ENCODE assay signal across 19 cellular contexts in genomic region chr22:46308283-46308988, GRCh38. TPM values are rescaled to one million over a fixed set of nuclear protein-coding genes. Genes with fewer than 3 reads are reported as not detected.
DNase-seq lines count a peak whose midpoint lies in the region; ATAC-seq, FAIRE-seq and TF ChIP-seq lines count a peak whose summit lies in the region.
"Had no signal": no experiment of that assay in that cellular context is flagged by ENCODE, and none has a peak within 500 bp of the region (broad histone marks: within the 10 kb centered on the region; RNA-seq: fewer than 3 reads in every experiment).

No MANE protein-coding gene starts in this region.

- H3K36me3 ChIP-seq in right atrium auricular region (no peaks in the 10 kb centered on the region), K562 (ENCODE audit: control insufficient read depth, insufficient read depth, low read length) (peaks cover 31% of the 10 kb centered on the region; the same call in 1 of the 3 replicates), mesenchymal stem cell (ENCODE audit: control insufficient read depth in 1 of 2, insufficient read depth in 2 of 2, low read depth in 1 of 2, low read length in 2 of 2) (peaks cover 0 to 8% of the 10 kb centered on the region in 2 experiments)

- no peak for TF ChIP-seq RAD21 in K562 (CRISPR knock-in tag; conservative IDR thresholded peaks at IDR 0.05 in 1 of 2, IDR thresholded peaks at IDR 0.05 in 1 of 2)

- CTCF ChIA-PET in K562 (lab: Yijun Ruan, JAX; ENCODE audit: low intra/inter-chr PET ratio), result interaction anchor here (0.6 kb wide), 1 partner anchor 34 kb away, joined by 4 read pairs; no protein-coding TSS in a partner anchor

- no peak overlapping the region for H2BK5ac ChIP-seq in mesenchymal stem cell (ENCODE audit: low read depth, low read length, poor library complexity, severe bottlenecking)

- TF ChIP-seq POLR2A in K562 (conservative IDR thresholded peaks at IDR 0.05), result no peak

- H3K4me2 ChIP-seq in K562 (ENCODE audit: insufficient read depth, low read length) (no peak overlapping the region), mesenchymal stem cell (ENCODE audit: low read length, poor library complexity, severe bottlenecking) (no peak overlapping the region)

- H3K27ac ChIP-seq in right atrium auricular region, result no peak overlapping the region
- H3K27ac ChIP-seq in K562 (ENCODE audit: extremely low read depth, low read depth, low read length), result no peak overlapping the region
- H3K27ac ChIP-seq in mesenchymal stem cell (ENCODE audit: low read length, poor library complexity, severe bottlenecking), result no peak overlapping the region
- H3K27ac ChIP-seq: SJCRH30 had no signal

- TSS peak; percentile 38 for BruUV-seq in K562 (replicated peaks; lab: Mats Ljungman, UMichigan)

- H3K23ac ChIP-seq in mesenchymal stem cell (ENCODE audit: low read length in 2 of 2), result no peak overlapping the region

- H3K9me3 ChIP-seq in right atrium auricular region (no peaks in the 10 kb centered on the region), K562 (replicated peaks; ENCODE audit: control insufficient read depth, insufficient read depth, low read depth, low read length) (no peaks in the 10 kb centered on the region), mesenchymal stem cell (ENCODE audit: control insufficient read depth, low read length) (no peaks in the 10 kb centered on the region)
- H3K9me3 ChIP-seq: SJCRH30 had no signal

- H2AK5ac ChIP-seq in mesenchymal stem cell (ENCODE audit: low read length, severe bottlenecking), result no peak overlapping the region

- H3K79me1 ChIP-seq in mesenchymal stem cell (replicated peaks; ENCODE audit: low read length, poor library complexity, severe bottlenecking), result peaks cover 26% of the 10 kb centered on the region

- H3K4me1 ChIP-seq in right atrium auricular region (peaks cover 0 to 14% of the 10 kb centered on the region in 2 donors), K562 (replicated peaks in 1 of 2; ENCODE audit: control insufficient read depth in 2 of 2, insufficient read depth in 2 of 2, low read length in 2 of 2) (peaks cover 6 to 7% of the 10 kb centered on the region in 2 experiments; a peak in 3 of 5 replicates), mesenchymal stem cell (ENCODE audit: control insufficient read depth, insufficient read depth, low read depth, low read length) (peaks cover 5% of the 10 kb centered on the region)
- H3K4me1 ChIP-seq: SJCRH30 had no signal

- in situ Hi-C loops in K562 (cut with MboI), result loop anchor here (25.0 kb wide), 1 partner anchor 296 kb away; no protein-coding TSS in a partner anchor

- intact Hi-C loops in left ventricle myocardium superior (cut with micrococcal nuclease) (no loop called here), K562 (cut with micrococcal nuclease) (no loop called here)

- H3K9me1 ChIP-seq in K562 (ENCODE audit: control insufficient read depth, insufficient read depth, low read length), result no peaks in the 10 kb centered on the region

- FAIRE-seq in K562 (lab: Jason Lieb, UNC) (no peak), frontal cortex (lab: Jason Lieb, UNC) (no peak)
- FAIRE-seq: A204.1, H1 had no signal

- no peak overlapping the region for H2BK12ac ChIP-seq in mesenchymal stem cell (ENCODE audit: low read length in 2 of 2)

- H2AFZ ChIP-seq in K562 (ENCODE audit: low read depth, low read length) (no peak overlapping the region), mesenchymal stem cell (ENCODE audit: low read depth, low read length) (no peak overlapping the region)

- H4K20me1 ChIP-seq in K562 (replicated peaks; ENCODE audit: control insufficient read depth, insufficient read depth, low read length), result no peaks in the 10 kb centered on the region

- peak; percentile 26 for ATAC-seq in left ventricle myocardium superior
- ATAC-seq in K562, result no peak

- H4K91ac ChIP-seq in mesenchymal stem cell (ENCODE audit: low read length), result no peak overlapping the region

- no peak overlapping the region for H3K14ac ChIP-seq in mesenchymal stem cell (ENCODE audit: low read length in 2 of 2)

- H3K4me3 ChIP-seq in right atrium auricular region, result no peak overlapping the region
- H3K4me3 ChIP-seq in K562, result no peak overlapping the region
- H3K4me3 ChIP-seq in mesenchymal stem cell (ENCODE audit: insufficient read depth in 1 of 2, low read depth in 1 of 2, low read length in 2 of 2), result no peak overlapping the region
- H3K4me3 ChIP-seq: SJCRH30 had no signal

- peaks cover 24% of the 10 kb centered on the region for H3K79me2 ChIP-seq in K562 (ENCODE audit: control insufficient read depth, insufficient read depth, low read length)

- TF ChIP-seq EP300 in K562 (IDR thresholded peaks at IDR 0.05; ENCODE audit: low read length), result no peak

- H2BK15ac ChIP-seq in mesenchymal stem cell (ENCODE audit: low read depth, poor library complexity, severe bottlenecking), result no peak overlapping the region

- DNase-seq in left ventricle myocardium superior (peak; percentile 26), right atrium auricular region (ENCODE audit: low spot score) (no peak), K562 (ENCODE audit: extremely low read depth in 1 of 4, low spot score in 3 of 4) (no peak), mesenchymal stem cell (no peak), CD1c-positive myeloid dendritic cell (ENCODE audit: extremely low spot score) (no peak), NCI-H748 (lab: John Stamatoyannopoulos, UW; ENCODE audit: unreplicated experiment) (no peak), SHP77 treated with DMSO at 0.1 percent for 48 hours (lab: John Stamatoyannopoulos, UW) (no peak), frontal cortex (ENCODE audit: low spot score in 2 of 2) (no peak)
- DNase-seq: C1 segment of cervical spinal cord, IMR-90, Kasumi-1, NCI-H1105, NCI-H1694, NCI-H345, NCI-H526, RPMI8226, SJCRH30 had no signal

- no peak overlapping the region for H2BK120ac ChIP-seq in mesenchymal stem cell (ENCODE audit: low read depth, low read length)

- no peak overlapping the region for H3K18ac ChIP-seq in mesenchymal stem cell (ENCODE audit: low read depth in 1 of 2, low read length in 2 of 2)

- H3K9ac ChIP-seq in K562 (ENCODE audit: insufficient read depth in 1 of 2, low read depth in 2 of 2, low read length in 2 of 2), result no peak overlapping the region
- H3K9ac ChIP-seq in mesenchymal stem cell (ENCODE audit: low read length), result no peak overlapping the region

- H3K27me3 ChIP-seq in right atrium auricular region, result no peaks in the 10 kb centered on the region
- H3K27me3 ChIP-seq in K562 (ENCODE audit: control insufficient read depth in 2 of 2, insufficient read depth in 2 of 2, low read length in 2 of 2), result no peaks in the 10 kb centered on the region
- no peaks in the 10 kb centered on the region for H3K27me3 ChIP-seq in mesenchymal stem cell (ENCODE audit: control insufficient read depth in 1 of 2, insufficient read depth in 1 of 2, low read length in 2 of 2)
- H3K27me3 ChIP-seq: SJCRH30 had no signal

- peak overlapping the region; percentile 43 for H4K8ac ChIP-seq in mesenchymal stem cell (ENCODE audit: low read length)

- POLR2A ChIA-PET in K562 (lab: Yijun Ruan, JAX), result interaction anchor here (0.8 to 1.5 kb wide), 2 partner anchors 13 to 138 kb away, joined by 3 to 4 read pairs; no protein-coding TSS in a partner anchor

- TF ChIP-seq CTCF in right atrium auricular region (IDR thresholded peaks at IDR 0.05), result no peak
- no peak for TF ChIP-seq CTCF in K562 (IDR thresholded peaks at IDR 0.05 in 2 of 3, conservative IDR thresholded peaks at IDR 0.05 in 1 of 3; ENCODE audit: insufficient read depth in 2 of 3, low read depth in 1 of 3, low read length in 3 of 3)

- WGBS in K562 (ENCODE audit: insufficient coverage, low coverage, missing lambda C conversion rate), result 98% methylated on average over 13 of the region's 23 CpGs
- 95% methylated on average over 21 of the region's 23 CpGs for WGBS in mesenchymal stem cell

- no peak overlapping the region for H3K4ac ChIP-seq in mesenchymal stem cell (ENCODE audit: low read depth in 1 of 2, low read length in 2 of 2)

RNA-seq across cellular contexts. Expression of gene GTSE1, which starts 11.8 kb away (rescaled TPM):
- total RNA-seq in left ventricle myocardium superior (0.45 TPM), right atrium auricular region (under 1 TPM; 0.16 to 0.63 TPM), K562 (2014; rRNA removed) (12.6 and 15.1 TPM in 2 replicates), K562 (2014; rRNA removed; fragmentation: Illumina TruSeq; extraction: Trizol) (7.8 and 8.6 TPM in 2 replicates), K562 (2015; rRNA removed; fragmentation: Illumina TruSeq; extraction: Trizol) (12.8 and 14.8 TPM in 2 replicates), K562 (2021) (20.5 and 22.5 TPM in 2 replicates), frontal cortex (1.6 TPM)
- total RNA-seq in K562 (2011; cell fraction: chromatin; rRNA removed; ENCODE audit: low replicate concordance), result 29.5 and 46.4 TPM in 2 replicates
- 24.9 and 26.0 TPM in 2 replicates for total RNA-seq in K562 (2011; cell fraction: nucleolus; rRNA removed)
- 25.7 and 26.0 TPM in 2 replicates for total RNA-seq in K562 (2011; cell fraction: nucleoplasm; rRNA removed)
- polyA plus RNA-seq in K562 (2011; rRNA removed) (12.9 and 13.9 TPM in 2 replicates), K562 (2014; fragmentation: Illumina TruSeq; extraction: Trizol) (17.2 and 18.0 TPM in 2 replicates), K562 (2014; fragmentation: Nextera tagmentation; extraction: Ambion mirVana) (1 to 10 TPM; 2.5 to 3.5 TPM), K562 (2014; rRNA removed) (16.6 and 19.6 TPM in 2 replicates)
- 13.1 and 14.9 TPM in 2 replicates for polyA plus RNA-seq in K562 (2011; cell fraction: cytosol; rRNA removed)
- 16.7 and 24.3 TPM in 2 replicates for polyA plus RNA-seq in K562 (2011; cell fraction: nucleus; rRNA removed)
- polyA plus RNA-seq in K562 (2012), result 15.6 and 22.6 TPM in 2 replicates
- 6.6 and 6.7 TPM in 2 replicates for polyA minus RNA-seq in K562 (2011; rRNA and poly(A)+ RNA removed)
- polyA minus RNA-seq in K562 (2011; cell fraction: cytosol; rRNA and poly(A)+ RNA removed), result 7.7 and 11.9 TPM in 2 replicates
- 8.8 and 11.9 TPM in 2 replicates for polyA minus RNA-seq in K562 (2011; cell fraction: nucleus; rRNA and poly(A)+ RNA removed)
- 3.9 TPM for polyA plus RNA-seq in mesenchymal stem cell (2013, experiment 1 of 2)
- polyA plus RNA-seq in mesenchymal stem cell (2013, experiment 2 of 2), result 3.8 TPM

RNA-seq across cellular contexts. Expression of gene TRMU, which starts 27.1 kb away (rescaled TPM):
- total RNA-seq in left ventricle myocardium superior (44.0 TPM), right atrium auricular region (10 to 100 TPM; 22.2 to 22.4 TPM), K562 (2014; rRNA removed) (47.2 and 52.2 TPM in 2 replicates), K562 (2014; rRNA removed; fragmentation: Illumina TruSeq; extraction: Trizol) (28.6 and 28.8 TPM in 2 replicates), K562 (2015; rRNA removed; fragmentation: Illumina TruSeq; extraction: Trizol) (38.2 and 38.7 TPM in 2 replicates), K562 (2021) (46.0 and 47.2 TPM in 2 replicates), frontal cortex (17.5 TPM)
- 143 and 244 TPM in 2 replicates for total RNA-seq in K562 (2011; cell fraction: chromatin; rRNA removed; ENCODE audit: low replicate concordance)
- total RNA-seq in K562 (2011; cell fraction: nucleolus; rRNA removed), result 146 and 197 TPM in 2 replicates
- total RNA-seq in K562 (2011; cell fraction: nucleoplasm; rRNA removed), result 117 and 144 TPM in 2 replicates
- polyA plus RNA-seq in K562 (2011; rRNA removed) (35.3 and 36.7 TPM in 2 replicates), K562 (2014; fragmentation: Illumina TruSeq; extraction: Trizol) (33.3 and 36.3 TPM in 2 replicates), K562 (2014; fragmentation: Nextera tagmentation; extraction: Ambion mirVana) (1 to 10 TPM; 2.3 to 3.7 TPM), K562 (2014; rRNA removed) (49.9 and 54.1 TPM in 2 replicates)
- 28.7 and 36.3 TPM in 2 replicates for polyA plus RNA-seq in K562 (2011; cell fraction: cytosol; rRNA removed)
- 224 and 236 TPM in 2 replicates for polyA plus RNA-seq in K562 (2011; cell fraction: nucleus; rRNA removed)
- polyA plus RNA-seq in K562 (2012), result 31.9 and 36.3 TPM in 2 replicates
- 24.6 and 28.1 TPM in 2 replicates for polyA minus RNA-seq in K562 (2011; rRNA and poly(A)+ RNA removed)
- polyA minus RNA-seq in K562 (2011; cell fraction: cytosol; rRNA and poly(A)+ RNA removed), result 11.9 and 14.3 TPM in 2 replicates
- polyA minus RNA-seq in K562 (2011; cell fraction: nucleus; rRNA and poly(A)+ RNA removed), result 113 and 153 TPM in 2 replicates
- polyA plus RNA-seq in mesenchymal stem cell (2013, experiment 1 of 2), result 15.7 TPM
- polyA plus RNA-seq in mesenchymal stem cell (2013, experiment 2 of 2), result 15.2 TPM

RNA-seq across cellular contexts. Expression of gene TTC38, which starts 40.6 kb away (rescaled TPM):
- 24.0 TPM for total RNA-seq in left ventricle myocardium superior
- 10 to 100 TPM; 22.6 to 41.7 TPM for total RNA-seq in right atrium auricular region
- total RNA-seq in K562 (2011; cell fraction: chromatin; rRNA removed; ENCODE audit: low replicate concordance), result 44.5 and 81.7 TPM in 2 replicates
- total RNA-seq in K562 (2011; cell fraction: nucleolus; rRNA removed), result 45.4 and 50.8 TPM in 2 replicates
- total RNA-seq in K562 (2011; cell fraction: nucleoplasm; rRNA removed), result 39.4 and 44.0 TPM in 2 replicates
- total RNA-seq in K562 (2014; rRNA removed), result 18.1 and 27.6 TPM in 2 replicates
- 12.5 and 14.4 TPM in 2 replicates for total RNA-seq in K562 (2014; rRNA removed; fragmentation: Illumina TruSeq; extraction: Trizol)
- 18.2 and 22.2 TPM in 2 replicates for total RNA-seq in K562 (2015; rRNA removed; fragmentation: Illumina TruSeq; extraction: Trizol)
- total RNA-seq in K562 (2021), result 23.0 and 28.4 TPM in 2 replicates
- 21.4 and 38.9 TPM in 2 replicates for polyA plus RNA-seq in K562 (2011; rRNA removed)
- 32.9 and 33.8 TPM in 2 replicates for polyA plus RNA-seq in K562 (2011; cell fraction: cytosol; rRNA removed)
- polyA plus RNA-seq in K562 (2011; cell fraction: nucleus; rRNA removed), result 55.5 and 90.2 TPM in 2 replicates
- 13.8 and 18.0 TPM in 2 replicates for polyA plus RNA-seq in K562 (2012)
- 16.9 and 17.9 TPM in 2 replicates for polyA plus RNA-seq in K562 (2014; fragmentation: Illumina TruSeq; extraction: Trizol)
- 1 to 10 TPM in 1 of 2 experiments, under 1 TPM in 1; 0.84 to 2.5 TPM for polyA plus RNA-seq in K562 (2014; fragmentation: Nextera tagmentation; extraction: Ambion mirVana)
- 13.9 and 20.3 TPM in 2 replicates for polyA plus RNA-seq in K562 (2014; rRNA removed)
- polyA minus RNA-seq in K562 (2011; rRNA and poly(A)+ RNA removed), result 22.3 and 22.8 TPM in 2 replicates
- polyA minus RNA-seq in K562 (2011; cell fraction: cytosol; rRNA and poly(A)+ RNA removed), result 16.7 and 34.3 TPM in 2 replicates
- polyA minus RNA-seq in K562 (2011; cell fraction: nucleus; rRNA and poly(A)+ RNA removed), result 19.3 and 27.3 TPM in 2 replicates
- polyA plus RNA-seq in mesenchymal stem cell (2013, experiment 1 of 2), result 14.3 TPM
- 14.1 TPM for polyA plus RNA-seq in mesenchymal stem cell (2013, experiment 2 of 2)
- total RNA-seq in frontal cortex, result 6.5 TPM

RNA-seq across cellular contexts. Expression of gene PKDREJ, which starts 45.3 kb away (rescaled TPM):
- total RNA-seq in left ventricle myocardium superior (not detected), right atrium auricular region (under 1 TPM; 0.04 to 0.07 TPM), K562 (2014; rRNA removed) (not detected in 2 replicates), K562 (2014; rRNA removed; fragmentation: Illumina TruSeq; extraction: Trizol) (not detected in 2 replicates), K562 (2015; rRNA removed; fragmentation: Illumina TruSeq; extraction: Trizol) (not detected in 2 replicates), K562 (2021) (not detected in 2 replicates), frontal cortex (under 0.01 TPM)
- 0.05 TPM in 1 of 2 replicates, not detected in the other for total RNA-seq in K562 (2011; cell fraction: chromatin; rRNA removed; ENCODE audit: low replicate concordance)
- total RNA-seq in K562 (2011; cell fraction: nucleolus; rRNA removed), result not detected in 2 replicates
- total RNA-seq in K562 (2011; cell fraction: nucleoplasm; rRNA removed), result not detected in 2 replicates
- polyA plus RNA-seq in K562 (2011; rRNA removed) (not detected in 2 replicates), K562 (2014; fragmentation: Illumina TruSeq; extraction: Trizol) (not detected in 2 replicates), K562 (2014; fragmentation: Nextera tagmentation; extraction: Ambion mirVana) (under 1 TPM in 1 of 2 experiments, not detected in 1; 0.03 TPM), K562 (2014; rRNA removed) (not detected in 2 replicates)
- polyA plus RNA-seq in K562 (2011; cell fraction: cytosol; rRNA removed), result not detected in 2 replicates
- polyA plus RNA-seq in K562 (2011; cell fraction: nucleus; rRNA removed), result 0.01 TPM in 1 of 2 replicates, not detected in the other
- 0.18 and 0.47 TPM in 2 replicates for polyA plus RNA-seq in K562 (2012)
- polyA minus RNA-seq in K562 (2011; rRNA and poly(A)+ RNA removed), result not detected in 2 replicates
- not detected in 2 replicates for polyA minus RNA-seq in K562 (2011; cell fraction: cytosol; rRNA and poly(A)+ RNA removed)
- polyA minus RNA-seq in K562 (2011; cell fraction: nucleus; rRNA and poly(A)+ RNA removed), result not detected in 2 replicates
- under 0.01 TPM for polyA plus RNA-seq in mesenchymal stem cell (2013, experiment 1 of 2)
- under 0.01 TPM for polyA plus RNA-seq in mesenchymal stem cell (2013, experiment 2 of 2)
- total RNA-seq: IMR-90 had no signal

RNA-seq across cellular contexts. Expression of gene CDPF1, which starts 58.3 kb away (rescaled TPM):
- total RNA-seq in left ventricle myocardium superior (6.2 TPM), right atrium auricular region (10 to 100 TPM in 1 of 2 donors, 1 to 10 TPM in 1; 9.7 to 11.9 TPM), K562 (2014; rRNA removed) (14.5 and 18.8 TPM in 2 replicates), K562 (2014; rRNA removed; fragmentation: Illumina TruSeq; extraction: Trizol) (4.6 and 4.9 TPM in 2 replicates), K562 (2015; rRNA removed; fragmentation: Illumina TruSeq; extraction: Trizol) (6.1 and 7.0 TPM in 2 replicates), K562 (2021) (10.2 and 11.1 TPM in 2 replicates), frontal cortex (9.0 TPM)
- total RNA-seq in K562 (2011; cell fraction: chromatin; rRNA removed; ENCODE audit: low replicate concordance), result 5.4 and 14.5 TPM in 2 replicates
- total RNA-seq in K562 (2011; cell fraction: nucleolus; rRNA removed), result 12.8 and 13.5 TPM in 2 replicates
- 7.3 and 10.5 TPM in 2 replicates for total RNA-seq in K562 (2011; cell fraction: nucleoplasm; rRNA removed)
- polyA plus RNA-seq in K562 (2011; rRNA removed) (9.1 and 13.4 TPM in 2 replicates), K562 (2014; fragmentation: Illumina TruSeq; extraction: Trizol) (10.6 and 11.5 TPM in 2 replicates), K562 (2014; fragmentation: Nextera tagmentation; extraction: Ambion mirVana) (1 to 10 TPM in 1 of 2 experiments, under 1 TPM in 1; 0.84 to 3.2 TPM), K562 (2014; rRNA removed) (19.2 and 19.5 TPM in 2 replicates)
- polyA plus RNA-seq in K562 (2011; cell fraction: cytosol; rRNA removed), result 12.6 and 16.5 TPM in 2 replicates
- polyA plus RNA-seq in K562 (2011; cell fraction: nucleus; rRNA removed), result 31.9 and 35.6 TPM in 2 replicates
- 8.0 and 13.0 TPM in 2 replicates for polyA plus RNA-seq in K562 (2012)
- 2.3 and 2.7 TPM in 2 replicates for polyA minus RNA-seq in K562 (2011; rRNA and poly(A)+ RNA removed)
- polyA minus RNA-seq in K562 (2011; cell fraction: cytosol; rRNA and poly(A)+ RNA removed), result 2.5 and 2.8 TPM in 2 replicates
- 3.9 and 4.2 TPM in 2 replicates for polyA minus RNA-seq in K562 (2011; cell fraction: nucleus; rRNA and poly(A)+ RNA removed)
- polyA plus RNA-seq in mesenchymal stem cell (2013, experiment 1 of 2), result 9.7 TPM
- 9.2 TPM for polyA plus RNA-seq in mesenchymal stem cell (2013, experiment 2 of 2)
